2 cellular contexts compared by ENCODE assay signal in the genomic region with DNA sequence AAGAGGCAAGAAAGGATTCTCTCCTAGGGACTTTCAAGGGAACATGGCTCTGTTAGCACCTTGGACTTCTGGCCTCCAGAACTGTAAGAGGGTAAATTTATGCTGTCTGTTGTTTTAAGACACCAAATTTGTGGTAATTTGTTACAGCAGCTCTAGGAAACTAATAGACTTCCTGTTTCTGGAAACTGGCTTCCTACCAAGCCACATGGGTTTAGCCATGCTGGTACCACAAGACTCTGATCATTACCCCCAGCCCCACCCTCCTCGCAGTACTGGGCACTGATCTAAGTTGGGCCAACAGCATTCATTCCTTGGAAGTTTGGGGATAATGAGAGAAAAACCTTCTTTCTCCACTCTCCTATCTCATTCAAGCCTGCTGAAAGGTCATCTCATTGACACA.
TF ChIP-seq lines count a peak whose summit lies in the region.

No MANE protein-coding gene starts in this region.

TF ChIP-seq in GM23338, 12 proteins besides CTCF, POLR2A, EP300 and RAD21 (continued from another document):
- TF ChIP-seq, protein P1, sequence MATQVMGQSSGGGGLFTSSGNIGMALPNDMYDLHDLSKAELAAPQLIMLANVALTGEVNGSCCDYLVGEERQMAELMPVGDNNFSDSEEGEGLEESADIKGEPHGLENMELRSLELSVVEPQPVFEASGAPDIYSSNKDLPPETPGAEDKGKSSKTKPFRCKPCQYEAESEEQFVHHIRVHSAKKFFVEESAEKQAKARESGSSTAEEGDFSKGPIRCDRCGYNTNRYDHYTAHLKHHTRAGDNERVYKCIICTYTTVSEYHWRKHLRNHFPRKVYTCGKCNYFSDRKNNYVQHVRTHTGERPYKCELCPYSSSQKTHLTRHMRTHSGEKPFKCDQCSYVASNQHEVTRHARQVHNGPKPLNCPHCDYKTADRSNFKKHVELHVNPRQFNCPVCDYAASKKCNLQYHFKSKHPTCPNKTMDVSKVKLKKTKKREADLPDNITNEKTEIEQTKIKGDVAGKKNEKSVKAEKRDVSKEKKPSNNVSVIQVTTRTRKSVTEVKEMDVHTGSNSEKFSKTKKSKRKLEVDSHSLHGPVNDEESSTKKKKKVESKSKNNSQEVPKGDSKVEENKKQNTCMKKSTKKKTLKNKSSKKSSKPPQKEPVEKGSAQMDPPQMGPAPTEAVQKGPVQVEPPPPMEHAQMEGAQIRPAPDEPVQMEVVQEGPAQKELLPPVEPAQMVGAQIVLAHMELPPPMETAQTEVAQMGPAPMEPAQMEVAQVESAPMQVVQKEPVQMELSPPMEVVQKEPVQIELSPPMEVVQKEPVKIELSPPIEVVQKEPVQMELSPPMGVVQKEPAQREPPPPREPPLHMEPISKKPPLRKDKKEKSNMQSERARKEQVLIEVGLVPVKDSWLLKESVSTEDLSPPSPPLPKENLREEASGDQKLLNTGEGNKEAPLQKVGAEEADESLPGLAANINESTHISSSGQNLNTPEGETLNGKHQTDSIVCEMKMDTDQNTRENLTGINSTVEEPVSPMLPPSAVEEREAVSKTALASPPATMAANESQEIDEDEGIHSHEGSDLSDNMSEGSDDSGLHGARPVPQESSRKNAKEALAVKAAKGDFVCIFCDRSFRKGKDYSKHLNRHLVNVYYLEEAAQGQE (IDR thresholded peaks at IDR 0.05; ENCODE audit: unreplicated experiment) = no peak
- TF ChIP-seq JUNB (IDR thresholded peaks at IDR 0.05; ENCODE audit: unreplicated experiment) = no peak
- TF ChIP-seq NANOG (IDR thresholded peaks at IDR 0.05; ENCODE audit: borderline replicate concordance) = no peak
- no peak for TF ChIP-seq ZNF114 (CRISPR knock-in tag; IDR thresholded peaks at IDR 0.05)
- no peak for TF ChIP-seq CREB1 (CRISPR knock-in tag; IDR thresholded peaks at IDR 0.05; ENCODE audit: low read depth)
- TF ChIP-seq, protein P2, sequence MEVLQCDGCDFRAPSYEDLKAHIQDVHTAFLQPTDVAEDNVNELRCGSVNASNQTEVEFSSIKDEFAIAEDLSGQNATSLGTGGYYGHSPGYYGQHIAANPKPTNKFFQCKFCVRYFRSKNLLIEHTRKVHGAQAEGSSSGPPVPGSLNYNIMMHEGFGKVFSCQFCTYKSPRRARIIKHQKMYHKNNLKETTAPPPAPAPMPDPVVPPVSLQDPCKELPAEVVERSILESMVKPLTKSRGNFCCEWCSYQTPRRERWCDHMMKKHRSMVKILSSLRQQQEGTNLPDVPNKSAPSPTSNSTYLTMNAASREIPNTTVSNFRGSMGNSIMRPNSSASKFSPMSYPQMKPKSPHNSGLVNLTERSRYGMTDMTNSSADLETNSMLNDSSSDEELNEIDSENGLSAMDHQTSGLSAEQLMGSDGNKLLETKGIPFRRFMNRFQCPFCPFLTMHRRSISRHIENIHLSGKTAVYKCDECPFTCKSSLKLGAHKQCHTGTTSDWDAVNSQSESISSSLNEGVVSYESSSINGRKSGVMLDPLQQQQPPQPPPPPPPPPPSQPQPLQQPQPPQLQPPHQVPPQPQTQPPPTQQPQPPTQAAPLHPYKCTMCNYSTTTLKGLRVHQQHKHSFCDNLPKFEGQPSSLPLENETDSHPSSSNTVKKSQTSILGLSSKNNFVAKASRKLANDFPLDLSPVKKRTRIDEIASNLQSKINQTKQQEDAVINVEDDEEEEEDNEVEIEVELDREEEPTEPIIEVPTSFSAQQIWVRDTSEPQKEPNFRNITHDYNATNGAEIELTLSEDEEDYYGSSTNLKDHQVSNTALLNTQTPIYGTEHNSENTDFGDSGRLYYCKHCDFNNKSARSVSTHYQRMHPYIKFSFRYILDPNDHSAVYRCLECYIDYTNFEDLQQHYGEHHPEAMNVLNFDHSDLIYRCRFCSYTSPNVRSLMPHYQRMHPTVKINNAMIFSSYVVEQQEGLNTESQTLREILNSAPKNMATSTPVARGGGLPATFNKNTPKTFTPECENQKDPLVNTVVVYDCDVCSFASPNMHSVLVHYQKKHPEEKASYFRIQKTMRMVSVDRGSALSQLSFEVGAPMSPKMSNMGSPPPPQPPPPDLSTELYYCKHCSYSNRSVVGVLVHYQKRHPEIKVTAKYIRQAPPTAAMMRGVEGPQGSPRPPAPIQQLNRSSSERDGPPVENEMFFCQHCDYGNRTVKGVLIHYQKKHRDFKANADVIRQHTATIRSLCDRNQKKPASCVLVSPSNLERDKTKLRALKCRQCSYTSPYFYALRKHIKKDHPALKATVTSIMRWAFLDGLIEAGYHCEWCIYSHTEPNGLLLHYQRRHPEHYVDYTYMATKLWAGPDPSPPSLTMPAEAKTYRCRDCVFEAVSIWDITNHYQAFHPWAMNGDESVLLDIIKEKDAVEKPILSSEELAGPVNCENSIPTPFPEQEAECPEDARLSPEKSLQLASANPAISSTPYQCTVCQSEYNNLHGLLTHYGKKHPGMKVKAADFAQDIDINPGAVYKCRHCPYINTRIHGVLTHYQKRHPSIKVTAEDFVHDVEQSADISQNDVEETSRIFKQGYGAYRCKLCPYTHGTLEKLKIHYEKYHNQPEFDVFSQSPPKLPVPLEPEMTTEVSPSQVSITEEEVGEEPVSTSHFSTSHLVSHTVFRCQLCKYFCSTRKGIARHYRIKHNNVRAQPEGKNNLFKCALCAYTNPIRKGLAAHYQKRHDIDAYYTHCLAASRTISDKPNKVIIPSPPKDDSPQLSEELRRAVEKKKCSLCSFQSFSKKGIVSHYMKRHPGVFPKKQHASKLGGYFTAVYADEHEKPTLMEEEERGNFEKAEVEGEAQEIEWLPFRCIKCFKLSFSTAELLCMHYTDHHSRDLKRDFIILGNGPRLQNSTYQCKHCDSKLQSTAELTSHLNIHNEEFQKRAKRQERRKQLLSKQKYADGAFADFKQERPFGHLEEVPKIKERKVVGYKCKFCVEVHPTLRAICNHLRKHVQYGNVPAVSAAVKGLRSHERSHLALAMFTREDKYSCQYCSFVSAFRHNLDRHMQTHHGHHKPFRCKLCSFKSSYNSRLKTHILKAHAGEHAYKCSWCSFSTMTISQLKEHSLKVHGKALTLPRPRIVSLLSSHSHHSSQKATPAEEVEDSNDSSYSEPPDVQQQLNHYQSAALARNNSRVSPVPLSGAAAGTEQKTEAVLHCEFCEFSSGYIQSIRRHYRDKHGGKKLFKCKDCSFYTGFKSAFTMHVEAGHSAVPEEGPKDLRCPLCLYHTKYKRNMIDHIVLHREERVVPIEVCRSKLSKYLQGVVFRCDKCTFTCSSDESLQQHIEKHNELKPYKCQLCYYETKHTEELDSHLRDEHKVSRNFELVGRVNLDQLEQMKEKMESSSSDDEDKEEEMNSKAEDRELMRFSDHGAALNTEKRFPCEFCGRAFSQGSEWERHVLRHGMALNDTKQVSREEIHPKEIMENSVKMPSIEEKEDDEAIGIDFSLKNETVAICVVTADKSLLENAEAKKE (CRISPR knock-in tag; IDR thresholded peaks at IDR 0.05) = no peak
- TF ChIP-seq ZNF331 (CRISPR knock-in tag; IDR thresholded peaks at IDR 0.05; ENCODE audit: low read depth) = no peak
- TF ChIP-seq EZH2phosphoT487 (IDR thresholded peaks at IDR 0.05; ENCODE audit: unreplicated experiment) = no peak
- TF ChIP-seq STAT1 (IDR thresholded peaks at IDR 0.05; ENCODE audit: unreplicated experiment) = no peak
- TF ChIP-seq EZH2 (IDR thresholded peaks at IDR 0.05; ENCODE audit: low read depth, unreplicated experiment) = no peak

TF ChIP-seq in SK-N-SH treated with all-trans-retinoic acid at 6 μM for 48 hours, 23 proteins besides CTCF, POLR2A, EP300 and RAD21 (continued from another document):
- TF ChIP-seq OSR1 (CRISPR knock-in tag; IDR thresholded peaks at IDR 0.05) = no peak
- TF ChIP-seq CSDC2 (CRISPR knock-in tag; IDR thresholded peaks at IDR 0.05) = no peak
- TF ChIP-seq PPARA (CRISPR knock-in tag; IDR thresholded peaks at IDR 0.05; ENCODE audit: borderline replicate concordance) = no peak
- TF ChIP-seq ZNF70 (CRISPR knock-in tag; IDR thresholded peaks at IDR 0.05) = no peak
- TF ChIP-seq TCF4 (CRISPR knock-in tag; IDR thresholded peaks at IDR 0.05; ENCODE audit: borderline replicate concordance) = no peak
- no peak for TF ChIP-seq ZNF565 (CRISPR knock-in tag; conservative IDR thresholded peaks at IDR 0.05; ENCODE audit: low read depth)
- no peak for TF ChIP-seq ZFP30 (CRISPR knock-in tag; IDR thresholded peaks at IDR 0.05)
